In genomic region chr1:10431065-10431730, GRCh38 we compare ENCODE assay signal across 8 cellular contexts. TPM values are rescaled to one million over a fixed set of nuclear protein-coding genes. Genes with fewer than 3 reads are reported as not detected.
DNase-seq lines count a peak whose midpoint lies in the region; FAIRE-seq and TF ChIP-seq lines count a peak whose summit lies in the region.

No MANE protein-coding gene starts in this region.

- H3K36me3 ChIP-seq in small intestine (ENCODE audit: control insufficient read depth in 2 of 2, insufficient read depth in 2 of 2, low read length in 2 of 2), result no peaks in the 10 kb centered on the region

- WGBS in small intestine, 3 donors, result 13 to 20% (median 13%) methylated on average over 31 of the region's 31 CpGs

- no peak for FAIRE-seq in small intestine (lab: Jason Lieb, UNC)

- H3K9me3 ChIP-seq in small intestine (ENCODE audit: control insufficient read depth, low read depth), result no peaks in the 10 kb centered on the region

- H3K27me3 Mint-ChIP-seq in CD14-positive monocyte (ENCODE audit: low read depth in 3 of 3), result peaks cover 0 to 5% (median 1%) of the 10 kb centered on the region in 3 donors
- H3K27me3 Mint-ChIP-seq in glutamatergic neuron (ENCODE audit: unreplicated experiment), result peaks cover 7% of the 10 kb centered on the region

- TF ChIP-seq CTCF in CD14-positive monocyte (IDR thresholded peaks at IDR 0.05) (no peak), HL-60 (IDR thresholded peaks at IDR 0.05; ENCODE audit: insufficient read depth, low read length) (no peak), glutamatergic neuron (IDR thresholded peaks at IDR 0.05; ENCODE audit: partially characterized antibody, unreplicated experiment) (no peak)

- no peaks in the 10 kb centered on the region for H3K36me3 Mint-ChIP-seq in CD14-positive monocyte
- no peaks in the 10 kb centered on the region for H3K36me3 Mint-ChIP-seq in glutamatergic neuron (ENCODE audit: unreplicated experiment)

- H3K4me3 ChIP-seq in HL-60 (replicated peaks; ENCODE audit: insufficient read depth, low read length) (peak overlapping the region; percentile 98), small intestine (ENCODE audit: low read depth in 1 of 2, low read length in 2 of 2) (peak overlapping the region; percentile 62 to 85)

- H3K27me3 ChIP-seq in HL-60 (ENCODE audit: insufficient read depth, poor library complexity, severe bottlenecking), result no peaks in the 10 kb centered on the region
- no peaks in the 10 kb centered on the region for H3K27me3 ChIP-seq in small intestine (ENCODE audit: control insufficient read depth in 2 of 2, insufficient read depth in 2 of 2, low read length in 2 of 2)

- H3K9me3 Mint-ChIP-seq in CD14-positive monocyte, result no peaks in the 10 kb centered on the region
- peaks cover 3% of the 10 kb centered on the region for H3K9me3 Mint-ChIP-seq in glutamatergic neuron (ENCODE audit: unreplicated experiment)

- intact Hi-C loops in CD14-positive monocyte (cut with micrococcal nuclease), result loop anchor here (2.0 to 5.0 kb wide), 3 partner anchors 41 to 61 kb away; partner anchors contain the start of genes DFFA (in 2 of the 2) and PEX14 (in 1 of the 2)

- H3K4me3 Mint-ChIP-seq in CD14-positive monocyte, result peak overlapping the region; percentile 88 to 92
- peak overlapping the region; percentile 93 for H3K4me3 Mint-ChIP-seq in glutamatergic neuron (ENCODE audit: unreplicated experiment)

- H3K4me1 ChIP-seq in small intestine (ENCODE audit: control insufficient read depth in 2 of 2, insufficient read depth in 1 of 2, low read depth in 1 of 2, low read length in 1 of 2), result no peaks in the 10 kb centered on the region

- H3K27ac ChIP-seq in HL-60 (replicated peaks) (peak overlapping the region; percentile 82), small intestine (ENCODE audit: low read depth in 1 of 2, low read length in 1 of 2) (peak overlapping the region in 1 of 2 donors; percentile 80)

- H3K27ac Mint-ChIP-seq in CD14-positive monocyte (peak overlapping the region; percentile 13 to 91 (median 24)), glutamatergic neuron (ENCODE audit: unreplicated experiment) (peak overlapping the region; percentile 72)

- H3K4me1 Mint-ChIP-seq in CD14-positive monocyte (peaks cover 28% of the 10 kb centered on the region), glutamatergic neuron (ENCODE audit: low read depth, unreplicated experiment) (peaks cover 19% of the 10 kb centered on the region)

- DNase-seq in CD14-positive monocyte (ENCODE audit: low spot score) (no peak), HL-60 (ENCODE audit: low read depth in 1 of 2, low spot score in 1 of 2) (peak in 1 of 2 experiments; percentile 25), glutamatergic neuron (no peak), small intestine (peak; percentile 14), amniotic stem cell (lab: John Stamatoyannopoulos, UW) (no peak), medulla oblongata (ENCODE audit: extremely low spot score) (no peak), SKM-1 (lab: John Stamatoyannopoulos, UW; ENCODE audit: unreplicated experiment) (no peak)
- peak; percentile 32 for DNase-seq in activated CD4-positive, CD25-positive, alpha-beta regulatory T cell treated with anti-CD3 and anti-CD28 coated beads, Interleukin-2, amount 50 U/mL, for 72 hours

RNA-seq across cellular contexts. Expression of gene CENPS, which starts 1.0 kb away (rescaled TPM):
- polyA plus RNA-seq in CD14-positive monocyte (1 to 10 TPM; 2.5 to 3.5 TPM), small intestine (10 to 100 TPM; 11.3 to 28.3 (median 27.3) TPM)
- 9.3 TPM for total RNA-seq in glutamatergic neuron (ENCODE audit: unreplicated experiment)

RNA-seq across cellular contexts. Expression of gene CORT, which starts 18.6 kb away (rescaled TPM):
- polyA plus RNA-seq in CD14-positive monocyte (not detected), small intestine (under 1 TPM in 1 of 3 donors, not detected in 2; 0.97 TPM)
- 0.59 TPM for total RNA-seq in glutamatergic neuron (ENCODE audit: unreplicated experiment)

RNA-seq across cellular contexts. Expression of gene PGD, which starts 32.3 kb away (rescaled TPM):
- polyA plus RNA-seq in CD14-positive monocyte, result 100 to 1,000 TPM; 471 to 509 TPM
- 304 TPM for total RNA-seq in glutamatergic neuron (ENCODE audit: unreplicated experiment)
- polyA plus RNA-seq in small intestine, result 100 to 1,000 TPM; 158 to 226 (median 189) TPM

RNA-seq across cellular contexts. Expression of gene DFFA, which starts 41.1 kb away (rescaled TPM):
- polyA plus RNA-seq in CD14-positive monocyte (10 to 100 TPM; 17.3 to 17.8 TPM), small intestine (10 to 100 TPM in 2 of 3 donors, 1 to 10 TPM in 1; 8.9 to 24.0 (median 10.3) TPM)
- 38.0 TPM for total RNA-seq in glutamatergic neuron (ENCODE audit: unreplicated experiment)

RNA-seq across cellular contexts. Expression of gene PEX14, which starts 43.6 kb away (rescaled TPM):
- polyA plus RNA-seq in CD14-positive monocyte (1 to 10 TPM; 2.2 to 2.7 TPM), small intestine (10 to 100 TPM; 15.9 to 24.9 (median 24.4) TPM)
- 25.8 TPM for total RNA-seq in glutamatergic neuron (ENCODE audit: unreplicated experiment)

Comparison
In these comparisons a context has a peak if more than half of its experiments do, and no peak if none do; other contexts are left out.
1. DNase-seq: peak in activated CD4-positive, CD25-positive, alpha-beta regulatory T cell treated with anti-CD3 and anti-CD28 coated beads, Interleukin-2, amount 50 U/mL, for 72 hours (single experiment) and small intestine (single experiment); none in CD14-positive monocyte (single experiment), glutamatergic neuron (single experiment), amniotic stem cell (single experiment), medulla oblongata (single experiment) and SKM-1 (single experiment).